Comparison of ENCODE assay signal across 8 cellular contexts in genomic region chr11:72224587-72225410, GRCh38. TPM values are rescaled to one million over a fixed set of nuclear protein-coding genes. Genes with fewer than 3 reads are reported as not detected.
DNase-seq lines count a peak whose midpoint lies in the region; TF ChIP-seq lines count a peak whose summit lies in the region.

TSS of gene INPPL1 (plus strand) at chr11:72224767. CDS start at chr11:72224985, 218 bp downstream.

- H3K9me3 ChIP-seq in cardiac muscle cell (ENCODE audit: low read depth) = no peaks in the 10 kb centered on the region
- peaks cover under 1% of the 10 kb centered on the region for H3K9me3 ChIP-seq in trophoblast cell (ENCODE audit: insufficient read depth, low read depth, low read length)

- H3K79me1 ChIP-seq in trophoblast cell (ENCODE audit: low read length) = peaks cover 26% of the 10 kb centered on the region

- H3K4me2 ChIP-seq in trophoblast cell (ENCODE audit: low read length) = peak within 1 kb of the TSS; percentile 100

- peaks cover 24% of the 10 kb centered on the region for H3K79me2 ChIP-seq in trophoblast cell (ENCODE audit: control insufficient read depth, insufficient read depth, low read length, poor library complexity)

- H3K9ac ChIP-seq in trophoblast cell (ENCODE audit: low read length) = peak within 1 kb of the TSS; percentile 98

- H4K91ac ChIP-seq in trophoblast cell (ENCODE audit: low read depth, low read length) = peak within 1 kb of the TSS; percentile 100

- H4K8ac ChIP-seq in trophoblast cell (ENCODE audit: low read depth, low read length) = peak within 1 kb of the TSS; percentile 90

- no peaks in the 10 kb centered on the region for H3K27me3 Mint-ChIP-seq in activated naive CD8-positive, alpha-beta T cell treated with anti-CD3 and anti-CD28 coated beads for 36 hours

- H3K9me3 Mint-ChIP-seq in activated naive CD8-positive, alpha-beta T cell treated with anti-CD3 and anti-CD28 coated beads for 36 hours = no peaks in the 10 kb centered on the region

- H3K4me1 Mint-ChIP-seq in activated naive CD8-positive, alpha-beta T cell treated with anti-CD3 and anti-CD28 coated beads for 36 hours = peaks cover 24% of the 10 kb centered on the region

- H3K36me3 ChIP-seq in cardiac muscle cell (peaks cover 14% of the 10 kb centered on the region), trophoblast cell (ENCODE audit: control insufficient read depth in 1 of 2, insufficient read depth in 2 of 2, low read length in 2 of 2) (peaks cover 31 to 34% of the 10 kb centered on the region in 2 experiments)

- H2BK12ac ChIP-seq in trophoblast cell (ENCODE audit: low read length) = peak within 1 kb of the TSS; percentile 84

- H3K14ac ChIP-seq in trophoblast cell (ENCODE audit: low read length) = peak within 1 kb of the TSS; percentile 98

- peak within 1 kb of the TSS; percentile 64 for H3K4me3 ChIP-seq in cardiac muscle cell
- H3K4me3 ChIP-seq in trophoblast cell (ENCODE audit: low read depth, low read length) = peak within 1 kb of the TSS; percentile 89

- TF ChIP-seq CTCF in GM10266 (IDR thresholded peaks at IDR 0.05; ENCODE audit: control insufficient read depth, insufficient read depth, low read depth, missing control alignments) (no peak), cardiac muscle cell (IDR thresholded peaks at IDR 0.05; ENCODE audit: low read depth, low read length) (no peak)

- H4K12ac ChIP-seq in trophoblast cell (ENCODE audit: low read depth, low read length) = peak within 1 kb of the TSS; percentile 98

- WGBS in trophoblast cell (ENCODE audit: extremely low coverage, insufficient coverage, insufficient read length) = no CpG with 5 or more reads among the region's 80 CpGs

- H3K4me1 ChIP-seq in cardiac muscle cell (ENCODE audit: low read depth) = peaks cover 21% of the 10 kb centered on the region
- peaks cover 16 to 24% of the 10 kb centered on the region in 2 experiments for H3K4me1 ChIP-seq in trophoblast cell (ENCODE audit: control insufficient read depth in 1 of 2, insufficient read depth in 2 of 2, low read length in 2 of 2)

- H2AFZ ChIP-seq in trophoblast cell (ENCODE audit: insufficient read depth, low read length, poor library complexity) = peak within 1 kb of the TSS; percentile 81

- peak within 1 kb of the TSS; percentile 99 for H3K18ac ChIP-seq in trophoblast cell (ENCODE audit: low read length)

- H3K4me3 Mint-ChIP-seq in activated naive CD8-positive, alpha-beta T cell treated with anti-CD3 and anti-CD28 coated beads for 36 hours = peak within 1 kb of the TSS; percentile 95

- H3K4ac ChIP-seq in trophoblast cell (ENCODE audit: low read depth, low read length) = peak within 1 kb of the TSS; percentile 100

- H3K36me3 Mint-ChIP-seq in activated naive CD8-positive, alpha-beta T cell treated with anti-CD3 and anti-CD28 coated beads for 36 hours = peaks cover 8% of the 10 kb centered on the region

- peak within 1 kb of the TSS; percentile 98 for H2BK120ac ChIP-seq in trophoblast cell (ENCODE audit: insufficient read depth, low read length, poor library complexity)

- H3K27ac Mint-ChIP-seq in activated naive CD8-positive, alpha-beta T cell treated with anti-CD3 and anti-CD28 coated beads for 36 hours = peak within 1 kb of the TSS; percentile 93

- peak within 1 kb of the TSS; percentile 94 for H2AK5ac ChIP-seq in trophoblast cell (ENCODE audit: low read length)

- peak within 1 kb of the TSS; percentile 93 for H3K27ac ChIP-seq in cardiac muscle cell
- peak within 1 kb of the TSS; percentile 97 for H3K27ac ChIP-seq in trophoblast cell (ENCODE audit: low read depth, low read length)

- H2BK5ac ChIP-seq in trophoblast cell (ENCODE audit: low read depth, low read length, poor library complexity) = peak within 1 kb of the TSS; percentile 97

- peak within 1 kb of the TSS; percentile 68 for H3K23ac ChIP-seq in trophoblast cell (ENCODE audit: low read length)

- H3K27me3 ChIP-seq in cardiac muscle cell (no peaks in the 10 kb centered on the region), trophoblast cell (ENCODE audit: insufficient read depth, low read length) (no peaks in the 10 kb centered on the region)

- peak; percentile 50 for DNase-seq in GM10266 (ENCODE audit: extremely low spot score)
- peak; percentile 65 for DNase-seq in NCI-H69 (lab: John Stamatoyannopoulos, UW)
- peak; percentile 53 for DNase-seq in activated naive CD8-positive, alpha-beta T cell treated with anti-CD3 and anti-CD28 coated beads for 36 hours
- peak; percentile 58 to 81 for DNase-seq in cardiac muscle cell (ENCODE audit: low read depth in 1 of 2, low spot score in 1 of 2)
- peak; percentile 54 to 63 for DNase-seq in trophoblast cell
- DNase-seq in OCI-M2 (lab: John Stamatoyannopoulos, UW; ENCODE audit: unreplicated experiment) = no peak
- no peak for DNase-seq in NCI-H524 treated with DMSO at 0.1 percent for 48 hours (lab: John Stamatoyannopoulos, UW)
- DNase-seq in GF-D8 (lab: John Stamatoyannopoulos, UW) = no peak

RNA-seq across cellular contexts. Expression of gene INPPL1, which starts in this region (rescaled TPM):
- 10 to 100 TPM; 69.5 to 71.2 TPM for total RNA-seq in activated naive CD8-positive, alpha-beta T cell treated with anti-CD3 and anti-CD28 coated beads for 36 hours
- 178 and 182 TPM in 2 replicates for total RNA-seq in cardiac muscle cell
- 130 and 156 TPM in 2 replicates for polyA plus RNA-seq in cardiac muscle cell
- polyA plus RNA-seq in trophoblast cell (2013) = 128 and 130 TPM in 2 replicates

Comparison
In these comparisons a context has a peak if more than half of its experiments do, and no peak if none do; other contexts are left out.
1. DNase-seq: peak in GM10266 (single experiment), NCI-H69 (single experiment), activated naive CD8-positive, alpha-beta T cell treated with anti-CD3 and anti-CD28 coated beads for 36 hours (single experiment), cardiac muscle cell (2 of 2) and trophoblast cell (2 of 2); none in OCI-M2 (single experiment), NCI-H524 treated with DMSO at 0.1 percent for 48 hours (single experiment) and GF-D8 (single experiment).